8 cellular contexts compared by ENCODE assay signal in the genomic region with DNA sequence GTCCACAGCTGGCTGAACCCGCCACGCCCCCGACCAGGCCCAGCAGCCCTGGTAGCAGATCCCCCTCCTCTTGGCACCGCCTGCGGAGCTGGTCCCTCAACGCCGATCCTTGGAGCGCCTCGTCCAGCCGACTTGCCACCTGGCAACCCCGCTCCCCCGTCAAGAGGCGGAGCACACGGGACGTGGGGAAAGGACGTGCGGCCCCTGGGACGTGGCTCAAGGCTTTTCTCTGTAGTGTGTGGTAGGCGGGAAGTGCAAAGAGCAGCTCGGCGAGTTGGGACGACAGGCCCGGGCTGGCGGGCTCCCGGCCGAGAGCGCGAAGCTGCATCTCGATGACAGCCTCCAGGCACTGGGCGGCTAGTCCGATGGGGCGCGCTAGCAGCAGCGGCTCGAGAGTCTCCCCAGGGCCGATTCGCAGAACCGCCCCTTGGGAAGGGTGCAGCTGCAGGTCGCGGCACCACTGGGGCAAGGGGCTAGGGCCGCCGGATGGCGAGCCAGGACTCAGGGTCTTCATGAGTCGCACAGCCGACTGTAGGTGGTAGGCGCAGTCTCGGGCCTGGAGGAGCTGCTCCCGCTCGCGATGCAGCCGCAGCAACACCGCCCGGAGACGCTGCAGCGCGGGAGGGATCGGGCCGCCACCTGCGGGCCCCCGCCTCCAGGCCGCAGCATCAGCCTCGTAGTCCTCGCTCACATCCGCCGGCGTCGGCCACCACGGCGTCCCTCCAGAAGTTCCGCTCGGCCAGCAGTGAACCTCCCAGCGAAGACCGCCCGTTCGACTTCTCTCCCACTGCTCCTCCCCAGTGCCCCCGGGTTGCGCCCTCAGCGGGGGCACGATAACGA. TPM values are rescaled to one million over a fixed set of nuclear protein-coding genes. Genes with fewer than 3 reads are reported as not detected.
DNase-seq lines count a peak whose midpoint lies in the region; ATAC-seq and TF ChIP-seq lines count a peak whose summit lies in the region.

No MANE protein-coding gene starts in this region.

- peak overlapping the region; percentile 57 to 100 for H3K4me3 ChIP-seq in CD4-positive, alpha-beta memory T cell (ENCODE audit: low read length in 2 of 2)
- peak overlapping the region; percentile 71 to 99 (median 89) for H3K4me3 ChIP-seq in breast epithelium

- POLR2A ChIA-PET in CD4-positive, alpha-beta memory T cell (lab: Charles Lee; ENCODE audit: partially characterized antibody): interaction anchor here (0.6 to 14.3 kb wide), 29 partner anchors 9 to 745 kb away, joined by 3 to 516 read pairs (median 6); partner anchors contain the start of genes AUP1, C2orf81, HTRA2 and INO80B

- peak in 2 of 5 donors; percentile 23 to 60 for DNase-seq in CD4-positive, alpha-beta memory T cell
- DNase-seq in breast epithelium (ENCODE audit: low spot score in 2 of 2) (no peak), left lobe of liver (ENCODE audit: low spot score) (peak; percentile 62), NCI-H2107 (lab: John Stamatoyannopoulos, UW) (no peak)
- peak; percentile 59 for DNase-seq in stimulated activated naive B cell treated with anti-CD40 and anti-IgM and Interleukin-4, amounts not matched to agents 10 μg/mL and 1 μg/mL and 100 μg/mL, for 72 hours

- no peaks in the 10 kb centered on the region for H3K27me3 Mint-ChIP-seq in CD4-positive, alpha-beta memory T cell
- no peaks in the 10 kb centered on the region for H3K27me3 Mint-ChIP-seq in stimulated activated naive B cell treated with anti-CD40 and anti-IgM and Interleukin-4, amounts not matched to agents 10 μg/mL and 1 μg/mL and 100 μg/mL, for 72 hours

- H3K9me3 ChIP-seq in CD4-positive, alpha-beta memory T cell (ENCODE audit: control insufficient read depth in 1 of 2, low read length in 2 of 2): no peaks in the 10 kb centered on the region
- H3K9me3 ChIP-seq in breast epithelium: no peaks in the 10 kb centered on the region

- intact Hi-C loops in CD4-positive, alpha-beta memory T cell (cut with micrococcal nuclease): loop anchor here (2.0 to 10.0 kb wide), 2 partner anchors 73 to 173 kb away; partner anchors contain the start of genes DOK1 and SEMA4F
- intact Hi-C loops in breast epithelium (cut with DNase I; ENCODE audit: low total_unique reads): loop anchor here (5.0 kb wide), 1 partner anchor 100 kb away; no protein-coding TSS in a partner anchor

- H3K27me3 ChIP-seq in CD4-positive, alpha-beta memory T cell (ENCODE audit: insufficient read depth, low read length): no peaks in the 10 kb centered on the region
- H3K27me3 ChIP-seq in breast epithelium: no peaks in the 10 kb centered on the region

- H3K27ac Mint-ChIP-seq in CD4-positive, alpha-beta memory T cell: peak overlapping the region; percentile 91 to 100 (median 100)
- peak overlapping the region; percentile 99 for H3K27ac Mint-ChIP-seq in stimulated activated naive B cell treated with anti-CD40 and anti-IgM and Interleukin-4, amounts not matched to agents 10 μg/mL and 1 μg/mL and 100 μg/mL, for 72 hours

- TF ChIP-seq POLR2A in breast epithelium (IDR thresholded peaks at IDR 0.05): no peak

- no peaks in the 10 kb centered on the region for H3K9me3 Mint-ChIP-seq in CD4-positive, alpha-beta memory T cell
- no peaks in the 10 kb centered on the region for H3K9me3 Mint-ChIP-seq in stimulated activated naive B cell treated with anti-CD40 and anti-IgM and Interleukin-4, amounts not matched to agents 10 μg/mL and 1 μg/mL and 100 μg/mL, for 72 hours

- H3K27ac ChIP-seq in CD4-positive, alpha-beta memory T cell (ENCODE audit: low read depth, low read length): peak overlapping the region; percentile 91
- peak overlapping the region; percentile 90 to 94 for H3K27ac ChIP-seq in breast epithelium

- peaks cover 19 to 43% (median 27%) of the 10 kb centered on the region in 4 donors for H3K4me1 Mint-ChIP-seq in CD4-positive, alpha-beta memory T cell
- peaks cover 25 to 41% of the 10 kb centered on the region in 2 donors for H3K4me1 Mint-ChIP-seq in stimulated activated naive B cell treated with anti-CD40 and anti-IgM and Interleukin-4, amounts not matched to agents 10 μg/mL and 1 μg/mL and 100 μg/mL, for 72 hours

- TF ChIP-seq CTCF in breast epithelium (IDR thresholded peaks at IDR 0.05): no peak

- H3K4me3 Mint-ChIP-seq in CD4-positive, alpha-beta memory T cell: peak overlapping the region; percentile 99 to 100 (median 100)
- peak overlapping the region; percentile 93 to 99 for H3K4me3 Mint-ChIP-seq in stimulated activated naive B cell treated with anti-CD40 and anti-IgM and Interleukin-4, amounts not matched to agents 10 μg/mL and 1 μg/mL and 100 μg/mL, for 72 hours

- CTCF ChIA-PET in CD4-positive, alpha-beta memory T cell (lab: Charles Lee; ENCODE audit: partially characterized antibody): interaction anchor here (0.8 to 11.3 kb wide), 23 partner anchors 8 to 654 kb away, joined by 3 to 141 read pairs (median 6); partner anchors contain the start of genes AUP1, DQX1, HTRA2 and INO80B

- H3K36me3 ChIP-seq in CD4-positive, alpha-beta memory T cell (ENCODE audit: insufficient read depth, low read length): peaks cover 4% of the 10 kb centered on the region
- no peaks in the 10 kb centered on the region for H3K36me3 ChIP-seq in breast epithelium

- peaks cover 19 to 41% of the 10 kb centered on the region in 2 donors for H3K36me3 Mint-ChIP-seq in CD4-positive, alpha-beta memory T cell
- H3K36me3 Mint-ChIP-seq in stimulated activated naive B cell treated with anti-CD40 and anti-IgM and Interleukin-4, amounts not matched to agents 10 μg/mL and 1 μg/mL and 100 μg/mL, for 72 hours: peaks cover 24 to 37% of the 10 kb centered on the region in 2 donors

- H3K4me1 ChIP-seq in CD4-positive, alpha-beta memory T cell (ENCODE audit: insufficient read depth, low read length): peaks cover 28% of the 10 kb centered on the region
- H3K4me1 ChIP-seq in breast epithelium: peaks cover 8 to 14% of the 10 kb centered on the region in 2 donors

- ATAC-seq in GM19351 (IDR thresholded peaks at IDR 0.05; ENCODE audit: unreplicated experiment): peak; percentile 40
- peak; percentile 31 for ATAC-seq in HG03342 (IDR thresholded peaks at IDR 0.05; ENCODE audit: unreplicated experiment)
- peak; percentile 67 for ATAC-seq in SK-N-SH treated with all-trans-retinoic acid at 6 μM for 48 hours
- ATAC-seq in left lobe of liver: peak; percentile 51
- peak; percentile 61 for ATAC-seq in stimulated activated naive B cell treated with anti-CD40 and anti-IgM and Interleukin-4, amounts not matched to agents 10 μg/mL and 1 μg/mL and 100 μg/mL, for 72 hours (replicated peaks)

TF ChIP-seq in SK-N-SH treated with all-trans-retinoic acid at 6 μM for 48 hours, 23 proteins besides CTCF, POLR2A, EP300 and RAD21 (continues in another document):
- TF ChIP-seq, protein P1, sequence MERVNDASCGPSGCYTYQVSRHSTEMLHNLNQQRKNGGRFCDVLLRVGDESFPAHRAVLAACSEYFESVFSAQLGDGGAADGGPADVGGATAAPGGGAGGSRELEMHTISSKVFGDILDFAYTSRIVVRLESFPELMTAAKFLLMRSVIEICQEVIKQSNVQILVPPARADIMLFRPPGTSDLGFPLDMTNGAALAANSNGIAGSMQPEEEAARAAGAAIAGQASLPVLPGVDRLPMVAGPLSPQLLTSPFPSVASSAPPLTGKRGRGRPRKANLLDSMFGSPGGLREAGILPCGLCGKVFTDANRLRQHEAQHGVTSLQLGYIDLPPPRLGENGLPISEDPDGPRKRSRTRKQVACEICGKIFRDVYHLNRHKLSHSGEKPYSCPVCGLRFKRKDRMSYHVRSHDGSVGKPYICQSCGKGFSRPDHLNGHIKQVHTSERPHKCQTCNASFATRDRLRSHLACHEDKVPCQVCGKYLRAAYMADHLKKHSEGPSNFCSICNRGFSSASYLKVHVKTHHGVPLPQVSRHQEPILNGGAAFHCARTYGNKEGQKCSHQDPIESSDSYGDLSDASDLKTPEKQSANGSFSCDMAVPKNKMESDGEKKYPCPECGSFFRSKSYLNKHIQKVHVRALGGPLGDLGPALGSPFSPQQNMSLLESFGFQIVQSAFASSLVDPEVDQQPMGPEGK (CRISPR knock-in tag; IDR thresholded peaks at IDR 0.05; ENCODE audit: borderline replicate concordance): no peak
- TF ChIP-seq ZC3H10 (CRISPR knock-in tag; IDR thresholded peaks at IDR 0.05) (no peak), RARB (CRISPR knock-in tag; IDR thresholded peaks at IDR 0.05) (no peak), TOX (CRISPR knock-in tag; IDR thresholded peaks at IDR 0.05; ENCODE audit: borderline replicate concordance) (no peak), ZFP3 (CRISPR knock-in tag; IDR thresholded peaks at IDR 0.05) (no peak), POU6F1 (CRISPR knock-in tag; IDR thresholded peaks at IDR 0.05; ENCODE audit: borderline replicate concordance, low read depth) (no peak)

RNA-seq across cellular contexts. Expression of gene CCDC142, which starts 0.6 kb away (rescaled TPM):
- 10 to 100 TPM; 63.9 to 67.6 TPM for total RNA-seq in CD4-positive, alpha-beta memory T cell
- polyA plus RNA-seq in CD4-positive, alpha-beta memory T cell: 10 to 100 TPM in 1 of 2 donors, 1 to 10 TPM in 1; 3.6 to 10.2 TPM
- total RNA-seq in breast epithelium (10 to 100 TPM; 10.6 to 38.0 (median 27.1) TPM), left lobe of liver (14.0 TPM)

RNA-seq across cellular contexts. Expression of gene TTC31, which starts 0.7 kb away (rescaled TPM):
- total RNA-seq in CD4-positive, alpha-beta memory T cell: 10 to 100 TPM; 43.7 to 46.9 TPM
- polyA plus RNA-seq in CD4-positive, alpha-beta memory T cell: 10 to 100 TPM; 17.0 to 19.2 TPM
- 10 to 100 TPM; 21.6 to 32.0 (median 27.8) TPM for total RNA-seq in breast epithelium
- 39.8 TPM for total RNA-seq in left lobe of liver

RNA-seq across cellular contexts. Expression of gene MRPL53, which starts 9.7 kb away (rescaled TPM):
- total RNA-seq in CD4-positive, alpha-beta memory T cell: 10 to 100 TPM; 72.8 to 82.3 TPM
- 100 to 1,000 TPM in 1 of 2 donors, 10 to 100 TPM in 1; 96.5 to 120 TPM for polyA plus RNA-seq in CD4-positive, alpha-beta memory T cell
- 10 to 100 TPM; 17.9 to 49.0 (median 48.2) TPM for total RNA-seq in breast epithelium
- total RNA-seq in left lobe of liver: 48.9 TPM

RNA-seq across cellular contexts. Expression of gene MOGS, which starts 17.0 kb away (rescaled TPM):
- 10 to 100 TPM; 92.3 to 94.1 TPM for total RNA-seq in CD4-positive, alpha-beta memory T cell
- polyA plus RNA-seq in CD4-positive, alpha-beta memory T cell: 10 to 100 TPM; 34.0 to 38.5 TPM
- total RNA-seq in breast epithelium (10 to 100 TPM; 24.0 to 47.3 (median 44.6) TPM), left lobe of liver (53.3 TPM)

RNA-seq across cellular contexts. Expression of gene LBX2, which starts 17.2 kb away (rescaled TPM):
- under 1 TPM in 1 of 2 experiments, not detected in 1; 0.30 TPM for total RNA-seq in CD4-positive, alpha-beta memory T cell
- polyA plus RNA-seq in CD4-positive, alpha-beta memory T cell: under 1 TPM in 1 of 2 donors, not detected in 1; 0.23 TPM
- total RNA-seq in breast epithelium (1 to 10 TPM in 2 of 3 donors, under 1 TPM in 1; 0.29 to 4.6 (median 1.3) TPM), left lobe of liver (7.7 TPM)

Comparison
In these comparisons a context has a peak if more than half of its experiments do, and no peak if none do; other contexts are left out.
1. DNase-seq: peak in left lobe of liver (single experiment) and stimulated activated naive B cell treated with anti-CD40 and anti-IgM and Interleukin-4, amounts not matched to agents 10 μg/mL and 1 μg/mL and 100 μg/mL, for 72 hours (single experiment); none in breast epithelium (0 of 2) and NCI-H2107 (single experiment).
2. Peak in every context shown above with its lines, with median percentiles within 50 percentile points of each other: ATAC-seq.